ENCODE assay signal across 20 cellular contexts in genomic region chr12:123529636-123530035, GRCh38.
"Had no signal": no experiment of that assay in that cellular context is flagged by ENCODE, and none has a peak within 500 bp of the region (broad histone marks: within the 10 kb centered on the region; RNA-seq: fewer than 3 reads in every experiment).

No MANE protein-coding gene starts in this region.

- H3K27me3 Mint-ChIP-seq: activated naive CD8-positive, alpha-beta T cell had no signal

- H3K27ac Mint-ChIP-seq: activated B cell treated with CpG ODN at 0.5 μM for 24 hours; activated CD8-positive, alpha-beta memory T cell treated with anti-CD3 and anti-CD28 coated beads, Interleukin-2, amount 10 ng/mL, durations not matched to agents 7 days and 5 days; activated CD8-positive, alpha-beta T cell treated with anti-CD3 and anti-CD28 coated beads, Interleukin-2, amount 10 ng/mL, durations not matched to agents 7 days and 5 days; activated naive CD8-positive, alpha-beta T cell; activated T-cell treated with anti-CD3 and anti-CD28 coated beads, Interleukin-2, amount 50 U/mL, for 72 hours; naive thymus-derived CD8-positive, alpha-beta T cell; T-helper 2 cell treated with Interferon-gamma antibody and Interleukin-4, amounts not matched to agents 5 μg/mL and 100 μg/mL, for 36 hours had no signal

- H3K36me3 Mint-ChIP-seq: activated CD8-positive, alpha-beta memory T cell treated with anti-CD3 and anti-CD28 coated beads, Interleukin-2, amount 10 ng/mL, durations not matched to agents 7 days and 5 days; naive thymus-derived CD8-positive, alpha-beta T cell had no signal

- H3K36me3 ChIP-seq: colonic mucosa, right lobe of liver, thoracic aorta, upper lobe of right lung had no signal

- H3K9me3 ChIP-seq: colonic mucosa, right lobe of liver, thoracic aorta, upper lobe of right lung had no signal

- H3K27me3 ChIP-seq: colonic mucosa, right lobe of liver, upper lobe of right lung had no signal

- DNase-seq: activated B cell treated with CpG ODN at 0.5 μM for 24 hours; activated CD8-positive, alpha-beta memory T cell treated with anti-CD3 and anti-CD28 coated beads, Interleukin-2, amount 10 ng/mL, durations not matched to agents 7 days and 5 days; activated CD8-positive, alpha-beta T cell treated with anti-CD3 and anti-CD28 coated beads, Interleukin-2, amount 10 ng/mL, durations not matched to agents 7 days and 5 days; activated naive CD4-positive, alpha-beta T cell; activated T-cell treated with anti-CD3 and anti-CD28 coated beads, Interleukin-2, amount 50 U/mL, for 72 hours; anterior cingulate cortex; cerebellar nuclear complex; colonic mucosa; effector CD8-positive, alpha-beta T cell; glutamatergic neuron; naive thymus-derived CD8-positive, alpha-beta T cell; posterior cingulate gyrus; right lobe of liver; stimulated activated CD4-positive, alpha-beta T cell treated with anti-CD3 and anti-CD28 coated beads, Interleukin-4, amount 100 ng/mL, for 1 hour; stimulated activated naive CD8-positive, alpha-beta T cell treated with anti-CD3 and anti-CD28 coated beads, Interleukin-15, Interleukin-2, amounts not matched to agents 100 U/mL and 50 U/mL, for 24 hours; T-helper 1 cell; upper lobe of right lung had no signal

- H3K4me3 ChIP-seq: colonic mucosa, right lobe of liver, thoracic aorta, upper lobe of right lung had no signal

- H3K27ac ChIP-seq: colonic mucosa, right lobe of liver, upper lobe of right lung had no signal

- ATAC-seq: activated CD8-positive, alpha-beta memory T cell treated with anti-CD3 and anti-CD28 coated beads, Interleukin-2, amount 10 ng/mL, durations not matched to agents 7 days and 5 days; activated CD8-positive, alpha-beta T cell treated with anti-CD3 and anti-CD28 coated beads, Interleukin-2, amount 10 ng/mL, durations not matched to agents 7 days and 5 days; activated T-cell treated with anti-CD3 and anti-CD28 coated beads, Interleukin-2, amount 50 U/mL, for 72 hours; naive thymus-derived CD8-positive, alpha-beta T cell; right lobe of liver; stimulated activated naive CD8-positive, alpha-beta T cell treated with anti-CD3 and anti-CD28 coated beads, Interleukin-15, Interleukin-2, amounts not matched to agents 100 U/mL and 50 U/mL, for 24 hours; upper lobe of right lung had no signal

- H3K4me3 Mint-ChIP-seq: activated B cell treated with CpG ODN at 0.5 μM for 24 hours; activated CD8-positive, alpha-beta memory T cell treated with anti-CD3 and anti-CD28 coated beads, Interleukin-2, amount 10 ng/mL, durations not matched to agents 7 days and 5 days; activated CD8-positive, alpha-beta T cell treated with anti-CD3 and anti-CD28 coated beads, Interleukin-2, amount 10 ng/mL, durations not matched to agents 7 days and 5 days; activated naive CD8-positive, alpha-beta T cell; activated T-cell treated with anti-CD3 and anti-CD28 coated beads, Interleukin-2, amount 50 U/mL, for 72 hours; naive thymus-derived CD8-positive, alpha-beta T cell; T-helper 2 cell treated with Interferon-gamma antibody and Interleukin-4, amounts not matched to agents 5 μg/mL and 100 μg/mL, for 36 hours had no signal

- H3K9me3 Mint-ChIP-seq: activated B cell treated with CpG ODN at 0.5 μM for 24 hours; activated T-cell treated with anti-CD3 and anti-CD28 coated beads, Interleukin-2, amount 50 U/mL, for 72 hours; naive thymus-derived CD8-positive, alpha-beta T cell; T-helper 2 cell treated with Interferon-gamma antibody and Interleukin-4, amounts not matched to agents 5 μg/mL and 100 μg/mL, for 36 hours had no signal
